ENCODE assay signal across 9 cellular contexts in genomic region chr3:177824190-177824786, GRCh38.
DNase-seq lines count a peak whose midpoint lies in the region; ATAC-seq and TF ChIP-seq lines count a peak whose summit lies in the region.
"Had no signal": no experiment of that assay in that cellular context is flagged by ENCODE, and none has a peak within 500 bp of the region (broad histone marks: within the 10 kb centered on the region; RNA-seq: fewer than 3 reads in every experiment).

No MANE protein-coding gene starts in this region.

- peak; percentile 76 for ATAC-seq in mucosa of descending colon
- peak; percentile 93 for ATAC-seq in upper lobe of right lung

- H3K27me3 ChIP-seq in dorsolateral prefrontal cortex: no peaks in the 10 kb centered on the region
- no peaks in the 10 kb centered on the region for H3K27me3 ChIP-seq in upper lobe of right lung

- intact Hi-C loops in dorsolateral prefrontal cortex (cut with DNase I) (no loop called here), mucosa of descending colon (cut with DNase I, micrococcal nuclease) (no loop called here), upper lobe of right lung (cut with DNase I) (no loop called here)

- H3K4me3 ChIP-seq in dorsolateral prefrontal cortex (peak overlapping the region in 1 of 59 donors; percentile 7), mucosa of descending colon (no peak overlapping the region), upper lobe of right lung (no peak overlapping the region)

- H3K4me1 ChIP-seq in mucosa of descending colon (ENCODE audit: low read depth): no peaks in the 10 kb centered on the region
- H3K4me1 ChIP-seq in upper lobe of right lung: peaks cover 15% of the 10 kb centered on the region

- peak overlapping the region in 52 of 59 donors; percentile 4 to 85 (median 64) for H3K27ac ChIP-seq in dorsolateral prefrontal cortex
- peak overlapping the region; percentile 24 for H3K27ac ChIP-seq in upper lobe of right lung

- H3K36me3 ChIP-seq in mucosa of descending colon (ENCODE audit: low read depth) (no peaks in the 10 kb centered on the region), upper lobe of right lung (no peaks in the 10 kb centered on the region)

- H3K9me3 ChIP-seq in mucosa of descending colon (no peaks in the 10 kb centered on the region), upper lobe of right lung (no peaks in the 10 kb centered on the region)

- DNase-seq in NCI-H460 (ENCODE audit: extremely low read depth, low read depth) (peak; percentile 21), dorsolateral prefrontal cortex (peak in 2 of 10 donors; percentile 16 to 46), mucosa of descending colon (peak; percentile 43 to 57 (median 46)), upper lobe of right lung (peak; percentile 77), NOMO-1 (lab: John Stamatoyannopoulos, UW; ENCODE audit: unreplicated experiment in 2 of 2) (no peak), SKM-1 (lab: John Stamatoyannopoulos, UW; ENCODE audit: unreplicated experiment) (no peak)
- no peak for DNase-seq in activated CD4-positive, alpha-beta T cell treated with anti-CD3 and anti-CD28 coated beads for 48 hours
- DNase-seq in activated CD8-positive, alpha-beta memory T cell treated with anti-CD3 and anti-CD28 coated beads, Interleukin-2, amount 50 U/mL, for 48 hours: no peak
- DNase-seq: endodermal cell had no signal

- TF ChIP-seq CTCF in dorsolateral prefrontal cortex (IDR thresholded peaks at IDR 0.05 in 54 of 56, conservative IDR thresholded peaks at IDR 0.05 in 2 of 56; ENCODE audit: low read depth in 1 of 56, partially characterized antibody in 56 of 56) (no peak), mucosa of descending colon (IDR thresholded peaks at IDR 0.05) (no peak), upper lobe of right lung (IDR thresholded peaks at IDR 0.05) (no peak)

Comparison
In these comparisons a context has a peak if more than half of its experiments do, and no peak if none do; other contexts are left out.
1. DNase-seq: peak in NCI-H460 (single experiment), mucosa of descending colon (3 of 3) and upper lobe of right lung (single experiment); none in NOMO-1 (0 of 2), activated CD4-positive, alpha-beta T cell treated with anti-CD3 and anti-CD28 coated beads for 48 hours (single experiment), SKM-1 (single experiment) and activated CD8-positive, alpha-beta memory T cell treated with anti-CD3 and anti-CD28 coated beads, Interleukin-2, amount 50 U/mL, for 48 hours (single experiment).